19 cellular contexts compared by ENCODE assay signal in the genomic region with DNA sequence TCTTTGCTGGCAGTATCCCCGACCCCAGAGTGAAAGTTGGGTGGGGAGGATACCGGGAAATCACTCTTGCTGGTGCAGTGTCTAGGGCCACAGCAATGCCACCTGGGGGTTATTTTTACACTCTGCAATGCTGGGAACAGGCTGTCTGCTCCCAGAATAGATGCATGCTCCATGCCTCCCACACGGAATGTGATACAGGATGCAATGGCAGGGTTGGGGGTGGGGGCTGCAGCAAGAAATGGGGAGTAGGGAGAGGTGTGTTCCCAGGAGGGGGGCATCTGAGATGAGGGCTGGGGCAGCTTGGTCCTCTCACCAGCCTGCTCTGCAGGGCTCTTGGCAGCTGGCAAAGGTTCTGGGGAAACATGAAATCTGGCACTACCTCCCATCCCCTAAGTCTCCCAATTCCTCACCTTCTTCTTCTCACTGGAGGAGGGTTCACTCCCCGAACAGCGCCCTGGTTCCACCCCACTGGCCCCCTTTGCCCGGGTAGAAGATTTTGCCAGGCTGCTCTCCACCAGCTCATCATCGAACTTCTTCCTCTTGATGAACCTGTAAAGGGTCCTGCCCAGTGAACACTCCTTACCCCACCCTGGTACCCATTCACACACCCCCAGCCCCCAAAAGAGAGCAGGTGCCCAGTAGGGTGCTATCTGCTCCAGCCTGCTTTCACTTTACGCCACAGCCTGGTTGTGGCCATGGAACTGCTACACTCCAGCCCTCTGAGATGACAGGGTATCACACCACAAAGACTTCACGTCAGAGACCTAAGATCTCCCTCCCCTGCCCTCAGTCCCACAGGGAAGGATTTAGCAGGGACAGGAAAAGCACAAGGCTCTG. TPM values are rescaled to one million over a fixed set of nuclear protein-coding genes. Genes with fewer than 3 reads are reported as not detected.
DNase-seq lines count a peak whose midpoint lies in the region; ATAC-seq, FAIRE-seq and TF ChIP-seq lines count a peak whose summit lies in the region.
"Had no signal": no experiment of that assay in that cellular context is flagged by ENCODE, and none has a peak within 500 bp of the region (broad histone marks: within the 10 kb centered on the region; RNA-seq: fewer than 3 reads in every experiment).

No MANE protein-coding gene starts in this region.

- H3K36me3 ChIP-seq in astrocyte (ENCODE audit: insufficient read depth, low read length) (peaks cover 16% of the 10 kb centered on the region), kidney (ENCODE audit: control insufficient read depth in 1 of 2, insufficient read depth in 2 of 2, low read length in 2 of 2) (peaks cover 23 to 42% of the 10 kb centered on the region in 2 donors), spleen (peaks cover 0 to 61% (median 50%) of the 10 kb centered on the region in 6 donors)

- TF ChIP-seq POLR2A in spleen (IDR thresholded peaks at IDR 0.05), result no peak

- no peaks in the 10 kb centered on the region for H3K9me3 ChIP-seq in astrocyte (ENCODE audit: insufficient read depth, low read depth, low read length)
- H3K9me3 ChIP-seq in kidney (ENCODE audit: control insufficient read depth in 1 of 2, low read length in 2 of 2), result no peaks in the 10 kb centered on the region
- no peaks in the 10 kb centered on the region for H3K9me3 ChIP-seq in spleen
- H3K9me3 ChIP-seq: Peyer's patch, thoracic aorta had no signal

- peaks cover 22% of the 10 kb centered on the region for H3K36me3 Mint-ChIP-seq in activated CD8-positive, alpha-beta memory T cell treated with anti-CD3 and anti-CD28 coated beads, Interleukin-2, amount 10 ng/mL, durations not matched to agents 7 days and 5 days
- H3K36me3 Mint-ChIP-seq in astrocyte (ENCODE audit: low read depth, unreplicated experiment), result peaks cover 14% of the 10 kb centered on the region
- H3K36me3 Mint-ChIP-seq: IgD-negative memory B cell had no signal

- peaks cover 3% of the 10 kb centered on the region for H4K20me1 ChIP-seq in astrocyte (ENCODE audit: insufficient read depth, low read length)

- H3K4me3 ChIP-seq in astrocyte (ENCODE audit: insufficient read depth, low read depth, low read length), result no peak overlapping the region
- H3K4me3 ChIP-seq in kidney (ENCODE audit: low read length in 2 of 2), result no peak overlapping the region
- no peak overlapping the region for H3K4me3 ChIP-seq in spleen
- H3K4me3 ChIP-seq: Peyer's patch, skin epidermis, thoracic aorta had no signal

- peaks cover 67% of the 10 kb centered on the region for H3K4me1 Mint-ChIP-seq in activated CD8-positive, alpha-beta memory T cell treated with anti-CD3 and anti-CD28 coated beads, Interleukin-2, amount 10 ng/mL, durations not matched to agents 7 days and 5 days
- peaks cover 9% of the 10 kb centered on the region for H3K4me1 Mint-ChIP-seq in astrocyte (ENCODE audit: low read depth, unreplicated experiment)

- DNase-seq in activated CD8-positive, alpha-beta memory T cell treated with anti-CD3 and anti-CD28 coated beads, Interleukin-2, amount 10 ng/mL, durations not matched to agents 7 days and 5 days, result peak; percentile 69
- no peak for DNase-seq in activated CD8-positive, alpha-beta memory T cell treated with anti-CD3 and anti-CD28 coated beads, Interleukin-2, amount 50 U/mL, for 48 hours
- DNase-seq in astrocyte (ENCODE audit: low read depth), result no peak
- peak; percentile 53 for DNase-seq in kidney
- peak; percentile 63 for DNase-seq in spleen
- no peak for DNase-seq in SIG-M5 (lab: John Stamatoyannopoulos, UW)
- DNase-seq in HPDE6-E6E7 (ENCODE audit: extremely low spot score), result no peak
- DNase-seq: DMS 273 treated with DMSO at 0.1 percent for 48 hours; effector CD8-positive, alpha-beta T cell; foreskin fibroblast; NCI-H1105 treated with DMSO at 0.1 percent for 48 hours; NCI-H446; T1000 had no signal

- no peak overlapping the region for H3K9ac ChIP-seq in astrocyte (ENCODE audit: low read length)
- H3K9ac ChIP-seq in kidney (ENCODE audit: low read length in 2 of 2), result no peak overlapping the region

- H3K27me3 ChIP-seq in astrocyte (ENCODE audit: insufficient read depth, low read length) (no peaks in the 10 kb centered on the region), spleen (replicated peaks in 1 of 7) (no peaks in the 10 kb centered on the region)
- H3K27me3 ChIP-seq: Peyer's patch had no signal

- no peak for FAIRE-seq in astrocyte (lab: Jason Lieb, UNC)
- no peak for FAIRE-seq in kidney (lab: Jason Lieb, UNC)
- FAIRE-seq: islet of Langerhans had no signal

- peak overlapping the region; percentile 35 for H3K4me3 Mint-ChIP-seq in activated CD8-positive, alpha-beta memory T cell treated with anti-CD3 and anti-CD28 coated beads, Interleukin-2, amount 10 ng/mL, durations not matched to agents 7 days and 5 days
- H3K4me3 Mint-ChIP-seq in astrocyte (ENCODE audit: unreplicated experiment), result peak overlapping the region; percentile 60

- intact Hi-C loops in kidney (cut with DNase I) (no loop called here), spleen (cut with DNase I; ENCODE audit: low total_unique reads) (no loop called here)

- H3K9me3 Mint-ChIP-seq in activated CD8-positive, alpha-beta memory T cell treated with anti-CD3 and anti-CD28 coated beads, Interleukin-2, amount 10 ng/mL, durations not matched to agents 7 days and 5 days (ENCODE audit: low read depth), result no peaks in the 10 kb centered on the region
- no peaks in the 10 kb centered on the region for H3K9me3 Mint-ChIP-seq in astrocyte (ENCODE audit: unreplicated experiment)
- H3K9me3 Mint-ChIP-seq: IgD-negative memory B cell had no signal

- peaks cover 46% of the 10 kb centered on the region for H3K79me2 ChIP-seq in astrocyte (ENCODE audit: insufficient read depth, low read length)

- H3K27me3 Mint-ChIP-seq in activated CD8-positive, alpha-beta memory T cell treated with anti-CD3 and anti-CD28 coated beads, Interleukin-2, amount 10 ng/mL, durations not matched to agents 7 days and 5 days, result no peaks in the 10 kb centered on the region
- H3K27me3 Mint-ChIP-seq in astrocyte (ENCODE audit: low read depth, unreplicated experiment), result no peaks in the 10 kb centered on the region
- H3K27me3 Mint-ChIP-seq: IgD-negative memory B cell had no signal

- H2AFZ ChIP-seq in astrocyte (ENCODE audit: low read depth, low read length), result no peak overlapping the region

- H3K4me1 ChIP-seq in astrocyte (ENCODE audit: insufficient read depth, low read length) (peaks cover 7% of the 10 kb centered on the region), kidney (ENCODE audit: control insufficient read depth in 1 of 2, insufficient read depth in 1 of 2, low read depth in 1 of 2, low read length in 2 of 2) (peaks cover 7 to 13% of the 10 kb centered on the region in 2 donors), spleen (peaks cover 15 to 56% (median 46%) of the 10 kb centered on the region in 6 donors)

- WGBS in spleen, 5 donors, result 76 to 86% (median 78%) methylated on average over 8 to 9 of the region's 9 CpGs

- peak overlapping the region; percentile 74 for H3K27ac Mint-ChIP-seq in activated CD8-positive, alpha-beta memory T cell treated with anti-CD3 and anti-CD28 coated beads, Interleukin-2, amount 10 ng/mL, durations not matched to agents 7 days and 5 days
- peak overlapping the region; percentile 66 for H3K27ac Mint-ChIP-seq in astrocyte (ENCODE audit: unreplicated experiment)

- H3K27ac ChIP-seq in astrocyte (ENCODE audit: low read depth, low read length), result no peak overlapping the region
- H3K27ac ChIP-seq in kidney (ENCODE audit: low read depth in 2 of 2, low read length in 2 of 2), result no peak overlapping the region
- H3K27ac ChIP-seq in spleen, result no peak overlapping the region
- H3K27ac ChIP-seq: Peyer's patch, thoracic aorta had no signal

- ATAC-seq in activated CD8-positive, alpha-beta memory T cell treated with anti-CD3 and anti-CD28 coated beads, Interleukin-2, amount 10 ng/mL, durations not matched to agents 7 days and 5 days, result peak; percentile 4
- no peak for ATAC-seq in GM18519 (IDR thresholded peaks at IDR 0.05; ENCODE audit: low FRiP score, unreplicated experiment)

- TF ChIP-seq CTCF in astrocyte (IDR thresholded peaks at IDR 0.05; ENCODE audit: insufficient read depth, low read depth, low read length), result no peak
- no peak for TF ChIP-seq CTCF in kidney (IDR thresholded peaks at IDR 0.05; ENCODE audit: borderline replicate concordance, extremely low read depth, insufficient read depth)
- no peak for TF ChIP-seq CTCF in spleen (IDR thresholded peaks at IDR 0.05 in 8 of 11, conservative IDR thresholded peaks at IDR 0.05 in 3 of 11)

- CTCF ChIA-PET in activated CD8-positive, alpha-beta memory T cell treated with anti-CD3 and anti-CD28 coated beads, Interleukin-2, amount 10 ng/mL, durations not matched to agents 7 days and 5 days (lab: Charles Lee), result interaction anchor here (1.1 to 8.2 kb wide), 6 partner anchors 11 to 218 kb away, joined by 3 to 56 read pairs (median 6); partner anchors contain the start of gene SPATS2

- no peak overlapping the region for H3K4me2 ChIP-seq in astrocyte (ENCODE audit: low read length)

RNA-seq across cellular contexts. Expression of gene MCRS1, which starts 2.6 kb away (rescaled TPM):
- 10 to 100 TPM; 70.1 to 72.1 TPM for total RNA-seq in activated CD8-positive, alpha-beta memory T cell treated with anti-CD3 and anti-CD28 coated beads, Interleukin-2, amount 10 ng/mL, durations not matched to agents 7 days and 5 days
- 41.3 and 45.2 TPM in 2 replicates for total RNA-seq in astrocyte
- total RNA-seq in kidney, result 66.8 TPM
- 60.4 TPM for polyA plus RNA-seq in kidney (ENCODE audit: insufficient read depth, low read depth, low replicate concordance)
- 10 to 100 TPM; 44.3 to 63.5 (median 54.2) TPM for total RNA-seq in spleen
- polyA plus RNA-seq in spleen, result 10 to 100 TPM; 44.1 to 64.7 (median 61.1) TPM

RNA-seq across cellular contexts. Expression of gene KCNH3, which starts 26.5 kb away (rescaled TPM):
- 1 to 10 TPM; 1.1 to 1.2 TPM for total RNA-seq in activated CD8-positive, alpha-beta memory T cell treated with anti-CD3 and anti-CD28 coated beads, Interleukin-2, amount 10 ng/mL, durations not matched to agents 7 days and 5 days
- total RNA-seq in astrocyte, result 0.14 TPM in 1 of 2 replicates, not detected in the other
- total RNA-seq in kidney, result 2.8 TPM
- 1.4 TPM for polyA plus RNA-seq in kidney (ENCODE audit: insufficient read depth, low read depth, low replicate concordance)
- total RNA-seq in spleen, result 1 to 10 TPM in 4 of 7 donors, under 1 TPM in 3; 0.41 to 2.9 (median 1.0) TPM
- under 1 TPM; 0.33 to 0.83 (median 0.61) TPM for polyA plus RNA-seq in spleen

RNA-seq across cellular contexts. Expression of gene FAM186B, which starts 40.1 kb away (rescaled TPM):
- total RNA-seq in activated CD8-positive, alpha-beta memory T cell treated with anti-CD3 and anti-CD28 coated beads, Interleukin-2, amount 10 ng/mL, durations not matched to agents 7 days and 5 days, result not detected
- 0.57 and 0.60 TPM in 2 replicates for total RNA-seq in astrocyte
- total RNA-seq in kidney, result 0.85 TPM
- 0.34 TPM for polyA plus RNA-seq in kidney (ENCODE audit: insufficient read depth, low read depth, low replicate concordance)
- total RNA-seq in spleen, result under 1 TPM in 4 of 7 donors, not detected in 3; 0.27 to 0.67 (median 0.41) TPM
- polyA plus RNA-seq in spleen, result under 1 TPM in 2 of 3 donors, not detected in 1; 0.08 to 0.10 TPM

RNA-seq across cellular contexts. Expression of gene PRPF40B, which starts 58.0 kb away (rescaled TPM):
- 10 to 100 TPM in 1 of 2 experiments, 1 to 10 TPM in 1; 7.8 to 15.2 TPM for total RNA-seq in activated CD8-positive, alpha-beta memory T cell treated with anti-CD3 and anti-CD28 coated beads, Interleukin-2, amount 10 ng/mL, durations not matched to agents 7 days and 5 days
- total RNA-seq in astrocyte (8.9 and 10.1 TPM in 2 replicates), kidney (33.3 TPM), spleen (10 to 100 TPM in 6 of 7 donors, 1 to 10 TPM in 1; 8.0 to 28.3 (median 20.7) TPM)
- polyA plus RNA-seq in kidney (ENCODE audit: insufficient read depth, low read depth, low replicate concordance) (20.1 TPM), spleen (10 to 100 TPM in 2 of 3 donors, 1 to 10 TPM in 1; 5.9 to 18.0 (median 13.7) TPM)

Comparison
In these comparisons a context has a peak if more than half of its experiments do, and no peak if none do; other contexts are left out.
1. DNase-seq: peak in activated CD8-positive, alpha-beta memory T cell treated with anti-CD3 and anti-CD28 coated beads, Interleukin-2, amount 10 ng/mL, durations not matched to agents 7 days and 5 days (single experiment), kidney (single experiment) and spleen (single experiment); none in activated CD8-positive, alpha-beta memory T cell treated with anti-CD3 and anti-CD28 coated beads, Interleukin-2, amount 50 U/mL, for 48 hours (single experiment), astrocyte (single experiment), SIG-M5 (single experiment) and HPDE6-E6E7 (single experiment).